Comparison of ENCODE assay signal across 8 cellular contexts in genomic region chr20:23349338-23350006, GRCh38. TPM values are rescaled to one million over a fixed set of nuclear protein-coding genes. Genes with fewer than 3 reads are reported as not detected.
A peak's percentile ranks its signal among the peaks of the same experiment; 100 is the strongest.
DNase-seq lines count a peak whose midpoint lies in the region; ATAC-seq and TF ChIP-seq lines count a peak whose summit lies in the region.

No MANE protein-coding gene starts in this region.

- H3K27me3 ChIP-seq in Panc1 (ENCODE audit: control insufficient read depth, insufficient read depth, low read length) (no peaks in the 10 kb centered on the region), endodermal cell (ENCODE audit: control insufficient read depth, insufficient read depth, low read length, poor library complexity, severe bottlenecking) (no peaks in the 10 kb centered on the region)

- TSS peak; percentile 85 for BruUV-seq in Panc1 (replicated peaks; lab: Mats Ljungman, UMichigan)

- ATAC-seq in HG02884 (IDR thresholded peaks at IDR 0.05; ENCODE audit: unreplicated experiment) = peak; percentile 8
- ATAC-seq in Panc1 = no peak
- ATAC-seq in natural killer cell treated with Interleukin-12 subunit alpha and Interleukin-12 subunit beta and Interleukin-15 and Interleukin-18, amount 100 ng/mL, for 72 hours = no peak

- H3K4me3 Mint-ChIP-seq in endodermal cell = peak overlapping the region; percentile 85
- H3K4me3 Mint-ChIP-seq in natural killer cell treated with Interleukin-12 subunit alpha and Interleukin-12 subunit beta and Interleukin-15 and Interleukin-18, amount 100 ng/mL, for 72 hours = peak overlapping the region; percentile 98

- no peaks in the 10 kb centered on the region for H3K9me3 ChIP-seq in Panc1 (ENCODE audit: control insufficient read depth, insufficient read depth, low read depth, low read length)
- no peaks in the 10 kb centered on the region for H3K9me3 ChIP-seq in endodermal cell (ENCODE audit: control insufficient read depth, low read length)

- peak overlapping the region; percentile 92 to 98 for H3K4me3 ChIP-seq in Panc1 (ENCODE audit: low read depth in 2 of 2, low read length in 2 of 2)
- peak overlapping the region; percentile 95 for H3K4me3 ChIP-seq in endodermal cell (ENCODE audit: low read length)

- CTCF ChIA-PET in Panc1 (lab: Charles Lee) = interaction anchor here (0.7 to 1.0 kb wide), 4 partner anchors 9 to 658 kb away, joined by 3 to 16 read pairs (median 4); no protein-coding TSS in a partner anchor

- H3K4me1 ChIP-seq in Panc1 (ENCODE audit: control insufficient read depth, insufficient read depth, low read length) (peaks cover 17% of the 10 kb centered on the region), endodermal cell (ENCODE audit: control insufficient read depth, insufficient read depth, low read length) (peaks cover 3% of the 10 kb centered on the region)

- peaks cover 18% of the 10 kb centered on the region for H3K4me1 Mint-ChIP-seq in endodermal cell
- H3K4me1 Mint-ChIP-seq in natural killer cell treated with Interleukin-12 subunit alpha and Interleukin-12 subunit beta and Interleukin-15 and Interleukin-18, amount 100 ng/mL, for 72 hours (ENCODE audit: low read depth in 2 of 2) = peaks cover 18 to 24% of the 10 kb centered on the region in 2 donors

- in situ Hi-C loops in Panc1 (cut with HindIII; ENCODE audit: low pct_unique_long_range_greater_than_20kb, low sequenced_read_pairs) = no loop called here

- no peaks in the 10 kb centered on the region for H3K9me3 Mint-ChIP-seq in endodermal cell
- no peaks in the 10 kb centered on the region for H3K9me3 Mint-ChIP-seq in natural killer cell treated with Interleukin-12 subunit alpha and Interleukin-12 subunit beta and Interleukin-15 and Interleukin-18, amount 100 ng/mL, for 72 hours

- H3K36me3 ChIP-seq in Panc1 (ENCODE audit: control insufficient read depth, insufficient read depth, low read length) (peaks cover 5% of the 10 kb centered on the region), endodermal cell (ENCODE audit: control insufficient read depth, insufficient read depth, low read length) (peaks cover 10% of the 10 kb centered on the region)

- H3K27ac ChIP-seq in Panc1 (ENCODE audit: low read length) (peak overlapping the region; percentile 98), endodermal cell (ENCODE audit: low read depth, low read length) (peak overlapping the region; percentile 97)

- POLR2A ChIA-PET in Panc1 (lab: Charles Lee) = interaction anchor here (0.6 to 1.0 kb wide), 4 partner anchors 9 to 761 kb away, joined by 3 to 12 read pairs (median 4); no protein-coding TSS in a partner anchor

- DNase-seq in activated naive CD4-positive, alpha-beta T cell treated with Interleukin-2 at 50 U/mL for 16 hours = peak; percentile 19
- DNase-seq in activated naive CD4-positive, alpha-beta T cell (lab: John Stamatoyannopoulos, UW) = no peak
- DNase-seq in Panc1 (ENCODE audit: low read depth, low spot score) (no peak), endodermal cell (no peak), NAMALWA (ENCODE audit: low spot score) (no peak), GDM1 (lab: John Stamatoyannopoulos, UW) (no peak)
- no peak for DNase-seq in natural killer cell treated with Interleukin-12 subunit alpha and Interleukin-12 subunit beta and Interleukin-15 and Interleukin-18, amount 100 ng/mL, for 72 hours (ENCODE audit: low spot score)

- peak; percentile 60 for TF ChIP-seq CTCF in Panc1 (IDR thresholded peaks at IDR 0.05)
- TF ChIP-seq CTCF in endodermal cell (conservative IDR thresholded peaks at IDR 0.05) = peak; percentile 63

- H3K27ac Mint-ChIP-seq in endodermal cell = peak overlapping the region; percentile 98
- peak overlapping the region; percentile 99 to 100 for H3K27ac Mint-ChIP-seq in natural killer cell treated with Interleukin-12 subunit alpha and Interleukin-12 subunit beta and Interleukin-15 and Interleukin-18, amount 100 ng/mL, for 72 hours

- WGBS in endodermal cell (ENCODE audit: insufficient coverage in 1 of 2, insufficient read length in 1 of 2), 2 experiments = 43 to 63% methylated on average over 4 to 9 of the region's 11 CpGs

- H3K36me3 Mint-ChIP-seq in endodermal cell (ENCODE audit: low read depth) = peaks cover 9% of the 10 kb centered on the region
- H3K36me3 Mint-ChIP-seq in natural killer cell treated with Interleukin-12 subunit alpha and Interleukin-12 subunit beta and Interleukin-15 and Interleukin-18, amount 100 ng/mL, for 72 hours = peaks cover 6% of the 10 kb centered on the region

- no peaks in the 10 kb centered on the region for H3K27me3 Mint-ChIP-seq in endodermal cell (ENCODE audit: insufficient read depth)
- H3K27me3 Mint-ChIP-seq in natural killer cell treated with Interleukin-12 subunit alpha and Interleukin-12 subunit beta and Interleukin-15 and Interleukin-18, amount 100 ng/mL, for 72 hours = no peaks in the 10 kb centered on the region

- intact Hi-C loops in Panc1 (cut with micrococcal nuclease; ENCODE audit: unreplicated experiment) = loop anchor here (10.0 kb wide), 3 partner anchors 95 to 1015 kb away; no protein-coding TSS in a partner anchor

- H3K9ac ChIP-seq in endodermal cell (ENCODE audit: extremely low read depth, low read length, poor library complexity, severe bottlenecking) = peak overlapping the region; percentile 71

RNA-seq across cellular contexts. Expression of gene NXT1, which starts 1.1 kb away (rescaled TPM):
- 31.3 TPM for total RNA-seq in Panc1 (2021; ENCODE audit: unreplicated experiment)
- polyA plus RNA-seq in Panc1 (2012; ENCODE audit: insufficient read length) = 25.4 TPM
- total RNA-seq in endodermal cell = 10 to 100 TPM; 16.8 to 19.5 TPM
- polyA plus RNA-seq in endodermal cell (2013, experiment 1 of 2) = 29.7 TPM
- 29.4 TPM for polyA plus RNA-seq in endodermal cell (2013, experiment 2 of 2)
- 10 to 100 TPM; 32.5 to 57.6 TPM for total RNA-seq in natural killer cell treated with Interleukin-12 subunit alpha and Interleukin-12 subunit beta and Interleukin-15 and Interleukin-18, amount 100 ng/mL, for 72 hours

RNA-seq across cellular contexts. Expression of gene GZF1, which starts 12.5 kb away (rescaled TPM):
- total RNA-seq in Panc1 (2021; ENCODE audit: unreplicated experiment) = 18.0 TPM
- polyA plus RNA-seq in Panc1 (2012; ENCODE audit: insufficient read length) = 21.9 TPM
- total RNA-seq in endodermal cell = 10 to 100 TPM; 12.2 to 15.5 TPM
- polyA plus RNA-seq in endodermal cell (2013, experiment 1 of 2) = 13.5 TPM
- polyA plus RNA-seq in endodermal cell (2013, experiment 2 of 2) = 10.4 TPM
- total RNA-seq in natural killer cell treated with Interleukin-12 subunit alpha and Interleukin-12 subunit beta and Interleukin-15 and Interleukin-18, amount 100 ng/mL, for 72 hours = 10 to 100 TPM; 17.9 to 20.9 TPM
